In genomic region chr5:98773464-98774191, GRCh38 we compare ENCODE assay signal across 8 cellular contexts. TPM values are rescaled to one million over a fixed set of nuclear protein-coding genes. Genes with fewer than 3 reads are reported as not detected.
DNase-seq lines count a peak whose midpoint lies in the region; ATAC-seq and TF ChIP-seq lines count a peak whose summit lies in the region.

Gene RGMB (plus strand): TSS chr5:98773663. CDS start chr5:98774071, 408 bp downstream.

- CTCF ChIA-PET in T-cell (lab: Charles Lee): interaction anchor here (0.6 to 3.1 kb wide), 2 partner anchors 22 to 48 kb away, joined by 5 to 21 read pairs; no protein-coding TSS in a partner anchor

- H3K4me3 Mint-ChIP-seq in T-cell: peak within 1 kb of the TSS; percentile 96 to 99 (median 98)

- intact Hi-C loops in ascending aorta (cut with DNase I) (loop anchor here (1.0 to 10.0 kb wide), 6 partner anchors 23 to 1966 kb away; partner anchors contain the start of genes CHD1, ERAP1, FAM174A and LNPEP), psoas muscle (cut with DNase I) (loop anchor here in 1 of 2 donors (5.0 to 10.0 kb wide), 2 partner anchors 151 to 1591 kb away; partner anchors contain the start of genes CHD1 and RIOK2)

- H3K9me3 Mint-ChIP-seq in T-cell: no peaks in the 10 kb centered on the region

- ATAC-seq in HG02642 (IDR thresholded peaks at IDR 0.05; ENCODE audit: poor library complexity, unreplicated experiment): peak; percentile 90
- peak; percentile 86 to 89 (median 88) for ATAC-seq in T-cell (replicated peaks in 1 of 4)
- ATAC-seq in psoas muscle: peak; percentile 86 to 94 (median 92)

- H3K4me3 ChIP-seq in GM12875 (ENCODE audit: low read depth, low read length): peak within 1 kb of the TSS; percentile 91
- peak within 1 kb of the TSS; percentile 67 to 94 for H3K4me3 ChIP-seq in ascending aorta
- H3K4me3 ChIP-seq in right atrium auricular region: peak within 1 kb of the TSS; percentile 59 to 94
- H3K4me3 ChIP-seq in psoas muscle: peak within 1 kb of the TSS; percentile 92
- H3K4me3 ChIP-seq in urinary bladder (ENCODE audit: low read depth, low read length): peak within 1 kb of the TSS; percentile 91

- H3K27ac Mint-ChIP-seq in T-cell: peak within 1 kb of the TSS; percentile 97 to 98

- no peaks in the 10 kb centered on the region for H3K36me3 Mint-ChIP-seq in T-cell

- H3K9me3 ChIP-seq in ascending aorta: no peaks in the 10 kb centered on the region
- no peaks in the 10 kb centered on the region for H3K9me3 ChIP-seq in right atrium auricular region
- no peaks in the 10 kb centered on the region for H3K9me3 ChIP-seq in psoas muscle

- 0 to 1% (median 1%) methylated on average over 34 to 84 of the region's 84 CpGs for WGBS in psoas muscle, 3 donors
- under 1% methylated on average over 84 of the region's 84 CpGs for WGBS in urinary bladder

- peak within 1 kb of the TSS; percentile 88 to 91 for H3K27ac ChIP-seq in ascending aorta
- H3K27ac ChIP-seq in right atrium auricular region: peak within 1 kb of the TSS; percentile 91 to 97
- H3K27ac ChIP-seq in psoas muscle: peak within 1 kb of the TSS; percentile 97
- peak within 1 kb of the TSS; percentile 97 for H3K27ac ChIP-seq in urinary bladder (ENCODE audit: low read depth)

- peaks cover 1 to 11% of the 10 kb centered on the region in 2 donors for H3K27me3 Mint-ChIP-seq in T-cell

- TF ChIP-seq CTCF in GM12875 (IDR thresholded peaks at IDR 0.05; ENCODE audit: borderline replicate concordance, insufficient read depth, low read depth, low read length): no peak
- no peak for TF ChIP-seq CTCF in ascending aorta (IDR thresholded peaks at IDR 0.05)
- peak in 1 of 2 donors; percentile 31 for TF ChIP-seq CTCF in right atrium auricular region (IDR thresholded peaks at IDR 0.05)
- TF ChIP-seq CTCF in psoas muscle (IDR thresholded peaks at IDR 0.05): no peak

- DNase-seq in NCI-H128 (lab: John Stamatoyannopoulos, UW; ENCODE audit: unreplicated experiment) (peak; percentile 70), T-cell (peak; percentile 78 to 90 (median 85)), ascending aorta (ENCODE audit: low spot score in 2 of 2) (peak; percentile 94 to 99), right atrium auricular region (ENCODE audit: low spot score) (peak; percentile 99), psoas muscle (peak; percentile 98 to 99)

- H3K27me3 ChIP-seq in ascending aorta (no peaks in the 10 kb centered on the region), right atrium auricular region (no peaks in the 10 kb centered on the region), psoas muscle (ENCODE audit: insufficient read depth in 3 of 3, low read length in 2 of 3) (no peaks in the 10 kb centered on the region)

- H3K4me1 ChIP-seq in ascending aorta (peaks cover 0 to 13% of the 10 kb centered on the region in 2 donors), right atrium auricular region (peaks cover 0 to 49% of the 10 kb centered on the region in 2 donors), psoas muscle (peaks cover 36% of the 10 kb centered on the region), urinary bladder (ENCODE audit: insufficient read depth) (peaks cover 2% of the 10 kb centered on the region)

- H3K4me1 Mint-ChIP-seq in T-cell: peaks cover 65 to 67% (median 66%) of the 10 kb centered on the region in 3 donors

- no peaks in the 10 kb centered on the region for H3K36me3 ChIP-seq in ascending aorta
- H3K36me3 ChIP-seq in right atrium auricular region: no peaks in the 10 kb centered on the region
- H3K36me3 ChIP-seq in psoas muscle (ENCODE audit: insufficient read depth in 1 of 2, low read depth in 1 of 2): no peaks in the 10 kb centered on the region
- no peaks in the 10 kb centered on the region for H3K36me3 ChIP-seq in urinary bladder (ENCODE audit: insufficient read depth)

- POLR2A ChIA-PET in T-cell (lab: Charles Lee): interaction anchor here in 1 of 2 donors (1.0 kb wide), 1 partner anchor 11 kb away, joined by 3 read pairs; no protein-coding TSS in a partner anchor

RNA-seq across cellular contexts. Expression of gene RGMB, which starts in this region (rescaled TPM):
- total RNA-seq in T-cell (10 to 100 TPM; 14.6 to 22.8 (median 16.8) TPM), ascending aorta (20.9 TPM), right atrium auricular region (10 to 100 TPM; 18.2 to 25.4 TPM), psoas muscle (10 to 100 TPM; 14.1 to 25.7 (median 23.6) TPM), urinary bladder (23.1 TPM)
- polyA plus RNA-seq in psoas muscle (10 to 100 TPM in 1 of 3 donors, 1 to 10 TPM in 2; 8.2 to 12.9 (median 8.2) TPM), urinary bladder (21.2 TPM)

Comparison
In these comparisons a context has a peak if more than half of its experiments do, and no peak if none do; other contexts are left out.
1. Peak in every context shown above with its lines: DNase-seq, ATAC-seq, H3K4me3 ChIP-seq and H3K27ac ChIP-seq.